Comparison of ENCODE assay signal across 8 cellular contexts in the genomic region with DNA sequence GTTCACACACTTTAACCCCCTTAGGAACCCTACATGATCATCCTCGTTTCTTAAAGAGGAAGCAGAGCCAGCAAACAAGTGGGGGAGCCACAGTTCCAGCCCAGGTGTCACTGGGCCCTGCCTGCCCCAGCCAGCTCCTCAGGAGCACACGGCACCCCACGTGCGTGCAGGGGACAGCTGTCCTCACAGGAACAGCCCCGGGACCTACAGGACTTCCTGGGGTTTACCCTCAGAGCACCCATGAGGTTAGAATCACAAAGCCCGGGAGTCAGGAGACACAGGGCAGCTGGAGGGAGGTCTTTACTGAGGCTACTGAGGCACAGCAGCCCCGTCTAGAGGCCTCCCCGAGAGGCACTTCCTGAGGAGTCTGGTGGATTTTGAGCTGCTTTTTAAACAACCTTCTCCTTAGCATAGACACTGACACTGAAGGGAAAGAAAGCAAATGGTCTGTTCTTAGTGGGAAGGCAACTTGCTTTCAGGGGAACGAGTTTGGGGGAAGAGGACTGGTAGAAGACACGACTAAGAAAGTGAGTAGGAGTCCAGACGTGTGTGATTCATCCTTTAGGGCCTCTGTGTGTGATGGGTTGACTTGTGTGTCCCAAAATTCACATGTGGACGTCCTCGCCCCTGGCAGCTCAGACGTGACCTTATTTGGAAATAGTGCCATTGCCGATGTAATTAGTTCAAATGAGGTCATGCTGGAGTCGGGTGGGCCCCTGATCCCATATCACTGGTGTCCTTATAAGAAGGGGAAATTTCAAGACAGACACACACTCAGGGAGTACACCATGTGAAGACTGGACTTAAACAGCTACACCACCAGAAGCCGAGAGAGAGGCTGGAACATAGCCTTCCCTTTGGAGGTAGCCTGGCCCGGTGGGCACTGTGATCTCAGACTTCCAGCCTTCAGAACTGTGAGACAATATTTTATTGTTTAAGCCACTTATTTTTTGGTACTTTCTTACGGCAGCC.
DNase-seq lines count a peak whose midpoint lies in the region; ATAC-seq and TF ChIP-seq lines count a peak whose summit lies in the region.
"Not testable (repeated sequence)": the region's sequence is repeated elsewhere in the genome, so short reads cannot be mapped to it uniquely, and the experiment has no call there.

No MANE protein-coding gene starts in this region.

- peak overlapping the region; percentile 84 for H3K4me3 Mint-ChIP-seq in activated naive CD8-positive, alpha-beta T cell treated with anti-CD3 and anti-CD28 coated beads, Interleukin-2, amount 10 ng/mL, durations not matched to agents 7 days and 5 days

- not testable (repeated sequence) for H3K9me3 ChIP-seq in left ventricle myocardium inferior (replicated peaks)

- POLR2A ChIA-PET in activated naive CD8-positive, alpha-beta T cell treated with anti-CD3 and anti-CD28 coated beads, Interleukin-2, amount 10 ng/mL, durations not matched to agents 7 days and 5 days (lab: Charles Lee): not testable (repeated sequence)

- intact Hi-C loops in left ventricle myocardium inferior (cut with micrococcal nuclease): not testable (repeated sequence)

- H3K4me1 Mint-ChIP-seq in activated naive CD8-positive, alpha-beta T cell treated with anti-CD3 and anti-CD28 coated beads, Interleukin-2, amount 10 ng/mL, durations not matched to agents 7 days and 5 days: peaks cover 27% of the 10 kb centered on the region

- not testable (repeated sequence) for H3K9me3 Mint-ChIP-seq in activated naive CD8-positive, alpha-beta T cell treated with anti-CD3 and anti-CD28 coated beads, Interleukin-2, amount 10 ng/mL, durations not matched to agents 7 days and 5 days

- not testable (repeated sequence) for H3K4me1 ChIP-seq in left ventricle myocardium inferior

- H3K27me3 Mint-ChIP-seq in activated naive CD8-positive, alpha-beta T cell treated with anti-CD3 and anti-CD28 coated beads, Interleukin-2, amount 10 ng/mL, durations not matched to agents 7 days and 5 days: not testable (repeated sequence)

- peak; percentile 68 for DNase-seq in AG10803 (ENCODE audit: low read depth)
- DNase-seq in HCEC 1CT: peak; percentile 53
- peak; percentile 55 for DNase-seq in activated CD4-positive, CD25-positive, alpha-beta regulatory T cell treated with anti-CD3 and anti-CD28 coated beads, Interleukin-2, amount 50 U/mL, for 72 hours
- DNase-seq in activated naive CD8-positive, alpha-beta T cell treated with anti-CD3 and anti-CD28 coated beads, Interleukin-2, amount 10 ng/mL, durations not matched to agents 7 days and 5 days: peak; percentile 52
- not testable (repeated sequence) for DNase-seq in left ventricle myocardium inferior

- peak overlapping the region; percentile 98 for H3K27ac Mint-ChIP-seq in activated naive CD8-positive, alpha-beta T cell treated with anti-CD3 and anti-CD28 coated beads, Interleukin-2, amount 10 ng/mL, durations not matched to agents 7 days and 5 days

- not testable (repeated sequence) for H3K36me3 Mint-ChIP-seq in activated naive CD8-positive, alpha-beta T cell treated with anti-CD3 and anti-CD28 coated beads, Interleukin-2, amount 10 ng/mL, durations not matched to agents 7 days and 5 days

- not testable (repeated sequence) for TF ChIP-seq CTCF in AG10803 (conservative IDR thresholded peaks at IDR 0.05; ENCODE audit: low read length); left ventricle myocardium inferior (IDR thresholded peaks at IDR 0.05; ENCODE audit: borderline replicate concordance)

- H3K4me3 ChIP-seq in AG10803 (ENCODE audit: low read length); left ventricle myocardium inferior; skin epidermis: not testable (repeated sequence)

- not testable (repeated sequence) for H3K36me3 ChIP-seq in left ventricle myocardium inferior

- peak; percentile 45 for ATAC-seq in GM18909 (IDR thresholded peaks at IDR 0.05; ENCODE audit: poor library complexity, unreplicated experiment)
- peak; percentile 31 for ATAC-seq in HG03520 (IDR thresholded peaks at IDR 0.05; ENCODE audit: unreplicated experiment)
- peak; percentile 34 for ATAC-seq in activated naive CD8-positive, alpha-beta T cell treated with anti-CD3 and anti-CD28 coated beads, Interleukin-2, amount 10 ng/mL, durations not matched to agents 7 days and 5 days (ENCODE audit: low read depth)

- H3K27me3 ChIP-seq in left ventricle myocardium inferior (ENCODE audit: low read depth): not testable (repeated sequence)

- peak overlapping the region; percentile 50 for H3K27ac ChIP-seq in left ventricle myocardium inferior (replicated peaks)
- H3K27ac ChIP-seq in skin epidermis: peak overlapping the region in 17 of 21 experiments; percentile 26 to 84 (median 65)
